In the genomic region with DNA sequence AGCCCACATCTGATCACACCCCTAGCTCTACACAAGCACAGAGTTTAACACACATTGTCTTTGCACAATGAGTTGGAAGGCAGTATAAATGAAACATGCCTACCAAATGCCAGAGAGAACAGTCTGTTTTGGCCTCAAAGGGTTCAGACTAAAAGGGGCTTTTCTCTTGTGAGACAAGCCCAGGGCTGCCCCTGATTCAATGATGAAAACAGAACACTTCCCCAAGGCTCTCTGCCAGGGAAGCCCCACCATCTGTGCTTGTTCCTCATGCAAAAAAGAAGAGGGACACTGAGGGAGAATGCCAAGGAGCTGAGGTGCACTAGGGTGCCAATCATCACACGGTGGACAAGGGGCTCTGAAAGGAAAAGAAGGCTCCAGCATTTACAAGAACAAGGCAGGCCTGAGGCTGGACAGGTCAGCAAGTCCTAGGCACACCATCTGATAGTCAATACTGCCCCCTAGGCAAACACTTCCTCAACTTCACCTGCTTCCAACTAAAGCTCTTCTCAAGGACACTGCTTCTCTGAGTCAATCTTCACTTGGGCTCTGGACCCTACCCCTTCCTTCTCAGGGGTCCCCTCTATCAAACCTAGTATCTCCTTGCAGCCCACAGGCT, we compare ENCODE assay signal across 8 cellular contexts. TPM values are rescaled to one million over a fixed set of nuclear protein-coding genes. Genes with fewer than 3 reads are reported as not detected.
A peak's percentile ranks its signal among the peaks of the same experiment; 100 is the strongest.
DNase-seq lines count a peak whose midpoint lies in the region; ATAC-seq lines count a peak whose summit lies in the region.

No MANE protein-coding gene starts in this region.

- H3K36me3 Mint-ChIP-seq in CD4-positive, CD25-positive, alpha-beta regulatory T cell: peaks cover 34% of the 10 kb centered on the region
- H3K36me3 Mint-ChIP-seq in immature natural killer cell: peaks cover 12 to 18% (median 13%) of the 10 kb centered on the region in 3 donors

- peaks cover 24% of the 10 kb centered on the region for H3K36me3 ChIP-seq in CD4-positive, CD25-positive, alpha-beta regulatory T cell (ENCODE audit: control insufficient read depth, insufficient read depth, low read length)

- no peaks in the 10 kb centered on the region for H3K4me1 ChIP-seq in CD4-positive, CD25-positive, alpha-beta regulatory T cell (ENCODE audit: control insufficient read depth, insufficient read depth, low read length, poor library complexity, severe bottlenecking)

- no peaks in the 10 kb centered on the region for H3K9me3 Mint-ChIP-seq in CD4-positive, CD25-positive, alpha-beta regulatory T cell
- no peaks in the 10 kb centered on the region for H3K9me3 Mint-ChIP-seq in immature natural killer cell

- H3K9me3 ChIP-seq in CD4-positive, CD25-positive, alpha-beta regulatory T cell (ENCODE audit: control insufficient read depth in 2 of 2, low read length in 2 of 2): no peaks in the 10 kb centered on the region

- H3K4me3 Mint-ChIP-seq in CD4-positive, CD25-positive, alpha-beta regulatory T cell: no peak overlapping the region
- no peak overlapping the region for H3K4me3 Mint-ChIP-seq in immature natural killer cell

- no peak for ATAC-seq in CD4-positive, CD25-positive, alpha-beta regulatory T cell (ENCODE audit: low read depth in 2 of 2)
- no peak for ATAC-seq in HG03045 (IDR thresholded peaks at IDR 0.05; ENCODE audit: unreplicated experiment)
- ATAC-seq in GM18520 (IDR thresholded peaks at IDR 0.05; ENCODE audit: unreplicated experiment): no peak
- no peak for ATAC-seq in HG02852 (IDR thresholded peaks at IDR 0.05; ENCODE audit: unreplicated experiment)

- no peak overlapping the region for H3K27ac ChIP-seq in CD4-positive, CD25-positive, alpha-beta regulatory T cell (ENCODE audit: insufficient read depth, low read length, poor library complexity, severe bottlenecking)

- no peak overlapping the region for H3K4me3 ChIP-seq in CD4-positive, CD25-positive, alpha-beta regulatory T cell (ENCODE audit: low read depth, low read length)

- in situ Hi-C loops in SK-MEL-5 (cut with HindIII; ENCODE audit: low pct_unique_long_range_greater_than_20kb, low sequenced_read_pairs): no loop called here

- H3K27me3 ChIP-seq in CD4-positive, CD25-positive, alpha-beta regulatory T cell (ENCODE audit: control insufficient read depth, insufficient read depth, low read length): no peaks in the 10 kb centered on the region

- peaks cover 0 to 3% (median 0%) of the 10 kb centered on the region in 4 donors for H3K4me1 Mint-ChIP-seq in CD4-positive, CD25-positive, alpha-beta regulatory T cell
- no peaks in the 10 kb centered on the region for H3K4me1 Mint-ChIP-seq in immature natural killer cell

- H3K27ac Mint-ChIP-seq in CD4-positive, CD25-positive, alpha-beta regulatory T cell: peak overlapping the region in 2 of 3 donors; percentile 25 to 31
- H3K27ac Mint-ChIP-seq in immature natural killer cell: no peak overlapping the region

- DNase-seq in CD4-positive, CD25-positive, alpha-beta regulatory T cell: peak in 1 of 3 donors; percentile 18
- DNase-seq in HT-29 (ENCODE audit: low spot score) (peak; percentile 58), SK-MEL-5 (ENCODE audit: low read depth, low spot score) (peak; percentile 67), iPS-NIHi7 (ENCODE audit: extremely low spot score) (peak; percentile 75), immature natural killer cell (no peak)

- no peaks in the 10 kb centered on the region for H3K27me3 Mint-ChIP-seq in CD4-positive, CD25-positive, alpha-beta regulatory T cell
- H3K27me3 Mint-ChIP-seq in immature natural killer cell (ENCODE audit: low read depth in 3 of 3): peaks cover 0 to 4% (median 0%) of the 10 kb centered on the region in 3 donors

RNA-seq across cellular contexts. Expression of a gene that starts 37.5 kb away (rescaled TPM):
- 0.52 TPM for total RNA-seq in CD4-positive, CD25-positive, alpha-beta regulatory T cell
- under 1 TPM in 1 of 4 donors, not detected in 3; 0.51 TPM for polyA plus RNA-seq in CD4-positive, CD25-positive, alpha-beta regulatory T cell
- total RNA-seq in HT-29 (2014; rRNA removed; shearing (Covaris generic)): 1.3 and 1.8 TPM in 2 replicates
- total RNA-seq in SK-MEL-5 (2014; rRNA removed; shearing (Covaris generic)): 0.82 and 1.8 TPM in 2 replicates
- 3.1 and 3.8 TPM in 2 replicates for polyA plus RNA-seq in SK-MEL-5 (2015; cell fraction: cytosol; rRNA removed)
- 28.6 and 42.8 TPM in 2 replicates for polyA plus RNA-seq in SK-MEL-5 (2015; cell fraction: nucleus; rRNA removed)
- not detected for polyA plus RNA-seq in immature natural killer cell

Comparison
In these comparisons a context has a peak if more than half of its experiments do, and no peak if none do; other contexts are left out.
1. DNase-seq: peak in HT-29 (single experiment), SK-MEL-5 (single experiment) and iPS-NIHi7 (single experiment); none in immature natural killer cell (0 of 3).
2. H3K27ac Mint-ChIP-seq: peak in CD4-positive, CD25-positive, alpha-beta regulatory T cell (2 of 3); none in immature natural killer cell (0 of 6).